1 cellular context compared by ENCODE assay signal in the genomic region with DNA sequence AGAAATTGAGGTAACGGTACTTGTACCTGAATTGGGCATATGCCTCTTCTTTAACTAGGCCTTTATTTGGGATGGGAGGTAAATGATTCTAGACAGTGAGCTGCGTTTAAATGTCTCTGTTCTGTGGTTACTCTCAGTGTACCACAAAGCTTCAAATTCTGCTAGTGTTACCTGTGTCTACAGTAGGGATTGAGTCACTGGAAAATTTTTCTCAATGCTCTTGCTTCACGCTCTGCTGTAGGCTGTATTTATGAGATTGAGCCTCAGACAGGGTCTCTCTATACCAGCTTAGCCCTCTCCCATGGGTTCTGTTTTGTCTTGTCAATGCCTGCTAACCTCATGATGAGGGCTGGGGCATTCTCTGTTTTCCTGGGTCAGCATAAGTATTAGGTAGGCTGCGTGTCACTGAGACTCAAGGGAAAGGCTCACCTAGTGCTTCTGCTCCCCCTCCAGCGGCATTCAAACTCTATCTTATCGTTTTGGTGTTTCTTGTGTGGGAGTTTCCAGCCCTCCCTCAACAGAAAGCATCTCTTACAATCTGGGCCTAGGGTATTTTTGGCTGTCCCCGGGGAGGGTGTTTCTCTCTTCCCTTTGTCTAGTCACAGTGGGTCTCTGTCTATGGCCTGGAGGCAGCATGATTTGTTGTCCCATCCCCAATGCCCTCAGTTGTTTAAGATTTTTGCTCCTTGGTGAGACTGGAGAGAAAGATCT.
TF ChIP-seq lines count a peak whose summit lies in the region.

No MANE protein-coding gene starts in this region.

TF ChIP-seq in GM12878, 131 proteins besides CTCF, POLR2A, EP300 and RAD21 (continued from another document):
- TF ChIP-seq, protein P1, sequence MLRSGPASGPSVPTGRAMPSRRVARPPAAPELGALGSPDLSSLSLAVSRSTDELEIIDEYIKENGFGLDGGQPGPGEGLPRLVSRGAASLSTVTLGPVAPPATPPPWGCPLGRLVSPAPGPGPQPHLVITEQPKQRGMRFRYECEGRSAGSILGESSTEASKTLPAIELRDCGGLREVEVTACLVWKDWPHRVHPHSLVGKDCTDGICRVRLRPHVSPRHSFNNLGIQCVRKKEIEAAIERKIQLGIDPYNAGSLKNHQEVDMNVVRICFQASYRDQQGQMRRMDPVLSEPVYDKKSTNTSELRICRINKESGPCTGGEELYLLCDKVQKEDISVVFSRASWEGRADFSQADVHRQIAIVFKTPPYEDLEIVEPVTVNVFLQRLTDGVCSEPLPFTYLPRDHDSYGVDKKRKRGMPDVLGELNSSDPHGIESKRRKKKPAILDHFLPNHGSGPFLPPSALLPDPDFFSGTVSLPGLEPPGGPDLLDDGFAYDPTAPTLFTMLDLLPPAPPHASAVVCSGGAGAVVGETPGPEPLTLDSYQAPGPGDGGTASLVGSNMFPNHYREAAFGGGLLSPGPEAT (IDR thresholded peaks at IDR 0.05; ENCODE audit: low read depth) = peak; percentile 77
- TF ChIP-seq, protein P2, sequence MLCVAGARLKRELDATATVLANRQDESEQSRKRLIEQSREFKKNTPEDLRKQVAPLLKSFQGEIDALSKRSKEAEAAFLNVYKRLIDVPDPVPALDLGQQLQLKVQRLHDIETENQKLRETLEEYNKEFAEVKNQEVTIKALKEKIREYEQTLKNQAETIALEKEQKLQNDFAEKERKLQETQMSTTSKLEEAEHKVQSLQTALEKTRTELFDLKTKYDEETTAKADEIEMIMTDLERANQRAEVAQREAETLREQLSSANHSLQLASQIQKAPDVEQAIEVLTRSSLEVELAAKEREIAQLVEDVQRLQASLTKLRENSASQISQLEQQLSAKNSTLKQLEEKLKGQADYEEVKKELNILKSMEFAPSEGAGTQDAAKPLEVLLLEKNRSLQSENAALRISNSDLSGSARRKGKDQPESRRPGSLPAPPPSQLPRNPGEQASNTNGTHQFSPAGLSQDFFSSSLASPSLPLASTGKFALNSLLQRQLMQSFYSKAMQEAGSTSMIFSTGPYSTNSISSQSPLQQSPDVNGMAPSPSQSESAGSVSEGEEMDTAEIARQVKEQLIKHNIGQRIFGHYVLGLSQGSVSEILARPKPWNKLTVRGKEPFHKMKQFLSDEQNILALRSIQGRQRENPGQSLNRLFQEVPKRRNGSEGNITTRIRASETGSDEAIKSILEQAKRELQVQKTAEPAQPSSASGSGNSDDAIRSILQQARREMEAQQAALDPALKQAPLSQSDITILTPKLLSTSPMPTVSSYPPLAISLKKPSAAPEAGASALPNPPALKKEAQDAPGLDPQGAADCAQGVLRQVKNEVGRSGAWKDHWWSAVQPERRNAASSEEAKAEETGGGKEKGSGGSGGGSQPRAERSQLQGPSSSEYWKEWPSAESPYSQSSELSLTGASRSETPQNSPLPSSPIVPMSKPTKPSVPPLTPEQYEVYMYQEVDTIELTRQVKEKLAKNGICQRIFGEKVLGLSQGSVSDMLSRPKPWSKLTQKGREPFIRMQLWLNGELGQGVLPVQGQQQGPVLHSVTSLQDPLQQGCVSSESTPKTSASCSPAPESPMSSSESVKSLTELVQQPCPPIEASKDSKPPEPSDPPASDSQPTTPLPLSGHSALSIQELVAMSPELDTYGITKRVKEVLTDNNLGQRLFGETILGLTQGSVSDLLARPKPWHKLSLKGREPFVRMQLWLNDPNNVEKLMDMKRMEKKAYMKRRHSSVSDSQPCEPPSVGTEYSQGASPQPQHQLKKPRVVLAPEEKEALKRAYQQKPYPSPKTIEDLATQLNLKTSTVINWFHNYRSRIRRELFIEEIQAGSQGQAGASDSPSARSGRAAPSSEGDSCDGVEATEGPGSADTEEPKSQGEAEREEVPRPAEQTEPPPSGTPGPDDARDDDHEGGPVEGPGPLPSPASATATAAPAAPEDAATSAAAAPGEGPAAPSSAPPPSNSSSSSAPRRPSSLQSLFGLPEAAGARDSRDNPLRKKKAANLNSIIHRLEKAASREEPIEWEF (IDR thresholded peaks at IDR 0.05; ENCODE audit: insufficient replicate concordance, low read depth, low read length) = peak; percentile 68
- TF ChIP-seq CREB1 (IDR thresholded peaks at IDR 0.05; ENCODE audit: low read depth) = no peak
- TF ChIP-seq, protein P3, sequence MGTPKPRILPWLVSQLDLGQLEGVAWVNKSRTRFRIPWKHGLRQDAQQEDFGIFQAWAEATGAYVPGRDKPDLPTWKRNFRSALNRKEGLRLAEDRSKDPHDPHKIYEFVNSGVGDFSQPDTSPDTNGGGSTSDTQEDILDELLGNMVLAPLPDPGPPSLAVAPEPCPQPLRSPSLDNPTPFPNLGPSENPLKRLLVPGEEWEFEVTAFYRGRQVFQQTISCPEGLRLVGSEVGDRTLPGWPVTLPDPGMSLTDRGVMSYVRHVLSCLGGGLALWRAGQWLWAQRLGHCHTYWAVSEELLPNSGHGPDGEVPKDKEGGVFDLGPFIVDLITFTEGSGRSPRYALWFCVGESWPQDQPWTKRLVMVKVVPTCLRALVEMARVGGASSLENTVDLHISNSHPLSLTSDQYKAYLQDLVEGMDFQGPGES (IDR thresholded peaks at IDR 0.05) = no peak
- TF ChIP-seq IKZF1 (conservative IDR thresholded peaks at IDR 0.05) = peak; percentile 46; the same call in 1 of the 2 replicates
TF ChIP-seq in GM12878: peak in this region for 9.
